ENCODE assay signal across 20 cellular contexts in genomic region chr1:156700731-156701130, GRCh38. TPM values are rescaled to one million over a fixed set of nuclear protein-coding genes. Genes with fewer than 3 reads are reported as not detected.
"Had no signal": no experiment of that assay in that cellular context is flagged by ENCODE, and none has a peak within 500 bp of the region (broad histone marks: within the 10 kb centered on the region; RNA-seq: fewer than 3 reads in every experiment).

No MANE protein-coding gene starts in this region.

- H3K27ac Mint-ChIP-seq: activated B cell treated with CpG ODN at 0.5 μM for 24 hours; activated CD4-positive, alpha-beta memory T cell treated with anti-CD3 and anti-CD28 coated beads for 36 hours; activated T-helper 17 cell treated with anti-CD3 and anti-CD28 coated beads, Interleukin-2, amount 50 U/mL, for 72 hours; stimulated activated naive B cell treated with anti-CD40 and anti-IgM and Interleukin-4, amounts not matched to agents 10 μg/mL and 1 μg/mL and 100 μg/mL, for 72 hours; T-helper 2 cell treated with Interferon-gamma antibody and Interleukin-4, amounts not matched to agents 5 μg/mL and 100 μg/mL, for 36 hours had no signal

- H3K27ac ChIP-seq: body of pancreas, dorsolateral prefrontal cortex, left lung, spleen, tibial artery had no signal

- H3K36me3 Mint-ChIP-seq: activated CD4-positive, alpha-beta memory T cell treated with anti-CD3 and anti-CD28 coated beads for 36 hours had no signal

- H3K36me3 ChIP-seq: left lung, spleen had no signal

- H3K4me3 ChIP-seq: body of pancreas, dorsolateral prefrontal cortex, left lung, mucosa of descending colon, spleen, tibial artery had no signal

- H3K9me3 ChIP-seq: body of pancreas, left lung, mucosa of descending colon, spleen, tibial artery had no signal

- H3K9me3 Mint-ChIP-seq: activated B cell treated with CpG ODN at 0.5 μM for 24 hours; activated CD4-positive, alpha-beta memory T cell treated with anti-CD3 and anti-CD28 coated beads for 36 hours; activated T-helper 17 cell treated with anti-CD3 and anti-CD28 coated beads, Interleukin-2, amount 50 U/mL, for 72 hours; naive B cell; stimulated activated naive B cell treated with anti-CD40 and anti-IgM and Interleukin-4, amounts not matched to agents 10 μg/mL and 1 μg/mL and 100 μg/mL, for 72 hours; T-helper 2 cell treated with Interferon-gamma antibody and Interleukin-4, amounts not matched to agents 5 μg/mL and 100 μg/mL, for 36 hours had no signal

- ATAC-seq: activated T-helper 17 cell treated with anti-CD3 and anti-CD28 coated beads, Interleukin-2, amount 50 U/mL, for 72 hours; body of pancreas; left lung; mucosa of descending colon; stimulated activated naive B cell treated with anti-CD40 and anti-IgM and Interleukin-4, amounts not matched to agents 10 μg/mL and 1 μg/mL and 100 μg/mL, for 72 hours had no signal

- H3K4me3 Mint-ChIP-seq: activated B cell treated with CpG ODN at 0.5 μM for 24 hours; activated CD4-positive, alpha-beta memory T cell treated with anti-CD3 and anti-CD28 coated beads for 36 hours; activated T-helper 17 cell treated with anti-CD3 and anti-CD28 coated beads, Interleukin-2, amount 50 U/mL, for 72 hours; naive B cell; stimulated activated naive B cell treated with anti-CD40 and anti-IgM and Interleukin-4, amounts not matched to agents 10 μg/mL and 1 μg/mL and 100 μg/mL, for 72 hours; T-helper 2 cell treated with Interferon-gamma antibody and Interleukin-4, amounts not matched to agents 5 μg/mL and 100 μg/mL, for 36 hours had no signal

- DNase-seq: activated B cell treated with CpG ODN at 0.5 μM for 24 hours; activated CD4-positive, alpha-beta memory T cell treated with anti-CD3 and anti-CD28 coated beads for 36 hours; activated CD4-positive, alpha-beta T cell treated with anti-CD3 and anti-CD28 coated beads for 4 hours; activated naive CD4-positive, alpha-beta T cell; activated T-cell treated with anti-CD3 and anti-CD28 coated beads, Interleukin-2, amount 50 U/mL, for 1 hour; body of pancreas; central memory CD4-positive, alpha-beta T cell; dorsolateral prefrontal cortex; erythroblast; kidney; left lung; mucosa of descending colon; naive B cell; nucleus accumbens; retina; spleen; stimulated activated naive B cell treated with anti-CD40 and anti-IgM and Interleukin-4, amounts not matched to agents 10 μg/mL and 1 μg/mL and 100 μg/mL, for 72 hours; tibial artery had no signal

RNA-seq across cellular contexts. Expression of gene NES, which starts 23.5 kb away (rescaled TPM):
- total RNA-seq: activated B cell treated with CpG ODN at 0.5 μM for 24 hours had no signal
